ENCODE assay signal across 1 cellular context in genomic region chr14:68510951-68511726, GRCh38.
TF ChIP-seq lines count a peak whose summit lies in the region.

No MANE protein-coding gene starts in this region.

TF ChIP-seq in HepG2, 621 proteins besides CTCF, POLR2A, EP300 and RAD21 (continued from another document):
- TF ChIP-seq FOXO4 (CRISPR knock-in tag; conservative IDR thresholded peaks at IDR 0.05): no peak
- no peak for TF ChIP-seq MTERF4 (CRISPR knock-in tag; IDR thresholded peaks at IDR 0.05)
- TF ChIP-seq ONECUT2 (CRISPR knock-in tag; IDR thresholded peaks at IDR 0.05): no peak
- no peak for TF ChIP-seq ASH2L (IDR thresholded peaks at IDR 0.05; ENCODE audit: insufficient read length, low read depth, low read length)
- TF ChIP-seq U2AF1 (optimal IDR thresholded peaks at IDR 0.05; ENCODE audit: low read depth, low read length): no peak
- TF ChIP-seq ISX (CRISPR knock-in tag; conservative IDR thresholded peaks at IDR 0.05): no peak
- TF ChIP-seq ZMAT3 (CRISPR knock-in tag; conservative IDR thresholded peaks at IDR 0.05): no peak
- TF ChIP-seq ZNF496 (CRISPR knock-in tag; IDR thresholded peaks at IDR 0.05; ENCODE audit: insufficient replicate concordance): no peak
- no peak for TF ChIP-seq ZNF761 (CRISPR knock-in tag; conservative IDR thresholded peaks at IDR 0.05)
- TF ChIP-seq MEIS1 (CRISPR knock-in tag; IDR thresholded peaks at IDR 0.05; ENCODE audit: borderline replicate concordance): no peak
- TF ChIP-seq ZFP37 (CRISPR knock-in tag; IDR thresholded peaks at IDR 0.05; ENCODE audit: borderline replicate concordance): no peak
TF ChIP-seq in HepG2: peak in this region for 0.
